1 cellular context compared by ENCODE assay signal in the genomic region with DNA sequence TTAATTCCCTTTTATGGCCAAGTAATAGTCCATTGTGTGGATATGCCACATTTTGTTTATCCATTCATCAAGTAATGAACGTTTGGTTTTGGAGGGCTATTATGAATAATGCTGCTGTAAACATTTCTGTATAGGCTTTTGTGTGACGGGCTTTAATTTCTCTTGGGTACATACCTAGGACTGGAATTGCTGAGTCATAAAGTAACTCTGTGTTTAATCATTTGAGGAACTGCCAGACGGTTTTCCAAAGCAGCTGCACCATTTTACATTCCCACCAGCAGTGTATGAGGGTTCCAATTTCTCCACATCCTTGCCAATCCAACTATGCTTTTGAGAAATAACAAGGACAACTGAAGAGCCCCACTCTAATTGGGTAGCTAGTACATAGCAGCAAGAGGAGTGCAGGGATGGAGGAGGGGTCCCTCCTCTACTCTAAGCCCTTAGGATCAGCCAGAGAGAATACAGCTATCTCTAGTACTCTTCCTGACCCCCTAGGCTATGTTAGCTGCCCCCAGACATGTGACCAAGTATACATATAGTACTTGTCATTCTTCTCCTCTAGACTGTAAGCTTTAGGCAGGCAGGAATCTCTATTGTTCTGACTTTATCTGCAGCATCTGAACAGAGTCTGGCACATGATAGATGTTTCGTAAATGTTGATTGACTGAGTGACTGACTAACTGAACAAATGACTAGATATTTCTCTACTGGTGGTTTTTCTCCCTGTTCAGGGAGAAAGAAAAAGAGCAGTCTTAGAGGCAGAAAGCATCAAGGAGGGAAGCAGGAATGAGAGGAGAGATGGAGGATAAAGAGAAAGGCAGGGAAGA.
TF ChIP-seq lines count a peak whose summit lies in the region.

No MANE protein-coding gene starts in this region.

TF ChIP-seq in K562, 482 proteins besides CTCF, POLR2A, EP300 and RAD21 (continued from another document and continues in another):
- TF ChIP-seq, protein P1, sequence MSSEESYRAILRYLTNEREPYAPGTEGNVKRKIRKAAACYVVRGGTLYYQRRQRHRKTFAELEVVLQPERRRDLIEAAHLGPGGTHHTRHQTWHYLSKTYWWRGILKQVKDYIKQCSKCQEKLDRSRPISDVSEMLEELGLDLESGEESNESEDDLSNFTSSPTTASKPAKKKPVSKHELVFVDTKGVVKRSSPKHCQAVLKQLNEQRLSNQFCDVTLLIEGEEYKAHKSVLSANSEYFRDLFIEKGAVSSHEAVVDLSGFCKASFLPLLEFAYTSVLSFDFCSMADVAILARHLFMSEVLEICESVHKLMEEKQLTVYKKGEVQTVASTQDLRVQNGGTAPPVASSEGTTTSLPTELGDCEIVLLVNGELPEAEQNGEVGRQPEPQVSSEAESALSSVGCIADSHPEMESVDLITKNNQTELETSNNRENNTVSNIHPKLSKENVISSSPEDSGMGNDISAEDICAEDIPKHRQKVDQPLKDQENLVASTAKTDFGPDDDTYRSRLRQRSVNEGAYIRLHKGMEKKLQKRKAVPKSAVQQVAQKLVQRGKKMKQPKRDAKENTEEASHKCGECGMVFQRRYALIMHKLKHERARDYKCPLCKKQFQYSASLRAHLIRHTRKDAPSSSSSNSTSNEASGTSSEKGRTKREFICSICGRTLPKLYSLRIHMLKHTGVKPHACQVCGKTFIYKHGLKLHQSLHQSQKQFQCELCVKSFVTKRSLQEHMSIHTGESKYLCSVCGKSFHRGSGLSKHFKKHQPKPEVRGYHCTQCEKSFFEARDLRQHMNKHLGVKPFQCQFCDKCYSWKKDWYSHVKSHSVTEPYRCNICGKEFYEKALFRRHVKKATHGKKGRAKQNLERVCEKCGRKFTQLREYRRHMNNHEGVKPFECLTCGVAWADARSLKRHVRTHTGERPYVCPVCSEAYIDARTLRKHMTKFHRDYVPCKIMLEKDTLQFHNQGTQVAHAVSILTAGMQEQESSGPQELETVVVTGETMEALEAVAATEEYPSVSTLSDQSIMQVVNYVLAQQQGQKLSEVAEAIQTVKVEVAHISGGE (CRISPR knock-in tag; IDR thresholded peaks at IDR 0.05): peak in 1 of 3 experiments; percentile 56; a peak in 2 of 6 replicates
- TF ChIP-seq SMARCE1 (IDR thresholded peaks at IDR 0.05) (peak; percentile 74), NR4A1 (CRISPR knock-in tag; IDR thresholded peaks at IDR 0.05) (no peak), NR4A1 (tag; IDR thresholded peaks at IDR 0.05) (no peak), ZBTB7A (IDR thresholded peaks at IDR 0.05; ENCODE audit: borderline replicate concordance, control insufficient read depth, low read depth, low read length) (no peak), ZNF140 (CRISPR knock-in tag; IDR thresholded peaks at IDR 0.05) (no peak), ZNF3 (CRISPR knock-in tag; IDR thresholded peaks at IDR 0.05) (peak; percentile 83), OTX1 (CRISPR knock-in tag; IDR thresholded peaks at IDR 0.05) (no peak), CSDE1 (IDR thresholded peaks at IDR 0.05) (no peak), EGR1 (conservative IDR thresholded peaks at IDR 0.05) (no peak), GATA2 (CRISPR knock-in tag; IDR thresholded peaks at IDR 0.05) (peak; percentile 65)
- TF ChIP-seq, protein P2, sequence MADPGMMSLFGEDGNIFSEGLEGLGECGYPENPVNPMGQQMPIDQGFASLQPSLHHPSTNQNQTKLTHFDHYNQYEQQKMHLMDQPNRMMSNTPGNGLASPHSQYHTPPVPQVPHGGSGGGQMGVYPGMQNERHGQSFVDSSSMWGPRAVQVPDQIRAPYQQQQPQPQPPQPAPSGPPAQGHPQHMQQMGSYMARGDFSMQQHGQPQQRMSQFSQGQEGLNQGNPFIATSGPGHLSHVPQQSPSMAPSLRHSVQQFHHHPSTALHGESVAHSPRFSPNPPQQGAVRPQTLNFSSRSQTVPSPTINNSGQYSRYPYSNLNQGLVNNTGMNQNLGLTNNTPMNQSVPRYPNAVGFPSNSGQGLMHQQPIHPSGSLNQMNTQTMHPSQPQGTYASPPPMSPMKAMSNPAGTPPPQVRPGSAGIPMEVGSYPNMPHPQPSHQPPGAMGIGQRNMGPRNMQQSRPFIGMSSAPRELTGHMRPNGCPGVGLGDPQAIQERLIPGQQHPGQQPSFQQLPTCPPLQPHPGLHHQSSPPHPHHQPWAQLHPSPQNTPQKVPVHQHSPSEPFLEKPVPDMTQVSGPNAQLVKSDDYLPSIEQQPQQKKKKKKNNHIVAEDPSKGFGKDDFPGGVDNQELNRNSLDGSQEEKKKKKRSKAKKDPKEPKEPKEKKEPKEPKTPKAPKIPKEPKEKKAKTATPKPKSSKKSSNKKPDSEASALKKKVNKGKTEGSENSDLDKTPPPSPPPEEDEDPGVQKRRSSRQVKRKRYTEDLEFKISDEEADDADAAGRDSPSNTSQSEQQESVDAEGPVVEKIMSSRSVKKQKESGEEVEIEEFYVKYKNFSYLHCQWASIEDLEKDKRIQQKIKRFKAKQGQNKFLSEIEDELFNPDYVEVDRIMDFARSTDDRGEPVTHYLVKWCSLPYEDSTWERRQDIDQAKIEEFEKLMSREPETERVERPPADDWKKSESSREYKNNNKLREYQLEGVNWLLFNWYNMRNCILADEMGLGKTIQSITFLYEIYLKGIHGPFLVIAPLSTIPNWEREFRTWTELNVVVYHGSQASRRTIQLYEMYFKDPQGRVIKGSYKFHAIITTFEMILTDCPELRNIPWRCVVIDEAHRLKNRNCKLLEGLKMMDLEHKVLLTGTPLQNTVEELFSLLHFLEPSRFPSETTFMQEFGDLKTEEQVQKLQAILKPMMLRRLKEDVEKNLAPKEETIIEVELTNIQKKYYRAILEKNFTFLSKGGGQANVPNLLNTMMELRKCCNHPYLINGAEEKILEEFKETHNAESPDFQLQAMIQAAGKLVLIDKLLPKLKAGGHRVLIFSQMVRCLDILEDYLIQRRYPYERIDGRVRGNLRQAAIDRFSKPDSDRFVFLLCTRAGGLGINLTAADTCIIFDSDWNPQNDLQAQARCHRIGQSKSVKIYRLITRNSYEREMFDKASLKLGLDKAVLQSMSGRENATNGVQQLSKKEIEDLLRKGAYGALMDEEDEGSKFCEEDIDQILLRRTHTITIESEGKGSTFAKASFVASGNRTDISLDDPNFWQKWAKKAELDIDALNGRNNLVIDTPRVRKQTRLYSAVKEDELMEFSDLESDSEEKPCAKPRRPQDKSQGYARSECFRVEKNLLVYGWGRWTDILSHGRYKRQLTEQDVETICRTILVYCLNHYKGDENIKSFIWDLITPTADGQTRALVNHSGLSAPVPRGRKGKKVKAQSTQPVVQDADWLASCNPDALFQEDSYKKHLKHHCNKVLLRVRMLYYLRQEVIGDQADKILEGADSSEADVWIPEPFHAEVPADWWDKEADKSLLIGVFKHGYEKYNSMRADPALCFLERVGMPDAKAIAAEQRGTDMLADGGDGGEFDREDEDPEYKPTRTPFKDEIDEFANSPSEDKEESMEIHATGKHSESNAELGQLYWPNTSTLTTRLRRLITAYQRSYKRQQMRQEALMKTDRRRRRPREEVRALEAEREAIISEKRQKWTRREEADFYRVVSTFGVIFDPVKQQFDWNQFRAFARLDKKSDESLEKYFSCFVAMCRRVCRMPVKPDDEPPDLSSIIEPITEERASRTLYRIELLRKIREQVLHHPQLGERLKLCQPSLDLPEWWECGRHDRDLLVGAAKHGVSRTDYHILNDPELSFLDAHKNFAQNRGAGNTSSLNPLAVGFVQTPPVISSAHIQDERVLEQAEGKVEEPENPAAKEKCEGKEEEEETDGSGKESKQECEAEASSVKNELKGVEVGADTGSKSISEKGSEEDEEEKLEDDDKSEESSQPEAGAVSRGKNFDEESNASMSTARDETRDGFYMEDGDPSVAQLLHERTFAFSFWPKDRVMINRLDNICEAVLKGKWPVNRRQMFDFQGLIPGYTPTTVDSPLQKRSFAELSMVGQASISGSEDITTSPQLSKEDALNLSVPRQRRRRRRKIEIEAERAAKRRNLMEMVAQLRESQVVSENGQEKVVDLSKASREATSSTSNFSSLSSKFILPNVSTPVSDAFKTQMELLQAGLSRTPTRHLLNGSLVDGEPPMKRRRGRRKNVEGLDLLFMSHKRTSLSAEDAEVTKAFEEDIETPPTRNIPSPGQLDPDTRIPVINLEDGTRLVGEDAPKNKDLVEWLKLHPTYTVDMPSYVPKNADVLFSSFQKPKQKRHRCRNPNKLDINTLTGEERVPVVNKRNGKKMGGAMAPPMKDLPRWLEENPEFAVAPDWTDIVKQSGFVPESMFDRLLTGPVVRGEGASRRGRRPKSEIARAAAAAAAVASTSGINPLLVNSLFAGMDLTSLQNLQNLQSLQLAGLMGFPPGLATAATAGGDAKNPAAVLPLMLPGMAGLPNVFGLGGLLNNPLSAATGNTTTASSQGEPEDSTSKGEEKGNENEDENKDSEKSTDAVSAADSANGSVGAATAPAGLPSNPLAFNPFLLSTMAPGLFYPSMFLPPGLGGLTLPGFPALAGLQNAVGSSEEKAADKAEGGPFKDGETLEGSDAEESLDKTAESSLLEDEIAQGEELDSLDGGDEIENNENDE (IDR thresholded peaks at IDR 0.05; ENCODE audit: low read depth, low read length): no peak
- TF ChIP-seq, protein P3, sequence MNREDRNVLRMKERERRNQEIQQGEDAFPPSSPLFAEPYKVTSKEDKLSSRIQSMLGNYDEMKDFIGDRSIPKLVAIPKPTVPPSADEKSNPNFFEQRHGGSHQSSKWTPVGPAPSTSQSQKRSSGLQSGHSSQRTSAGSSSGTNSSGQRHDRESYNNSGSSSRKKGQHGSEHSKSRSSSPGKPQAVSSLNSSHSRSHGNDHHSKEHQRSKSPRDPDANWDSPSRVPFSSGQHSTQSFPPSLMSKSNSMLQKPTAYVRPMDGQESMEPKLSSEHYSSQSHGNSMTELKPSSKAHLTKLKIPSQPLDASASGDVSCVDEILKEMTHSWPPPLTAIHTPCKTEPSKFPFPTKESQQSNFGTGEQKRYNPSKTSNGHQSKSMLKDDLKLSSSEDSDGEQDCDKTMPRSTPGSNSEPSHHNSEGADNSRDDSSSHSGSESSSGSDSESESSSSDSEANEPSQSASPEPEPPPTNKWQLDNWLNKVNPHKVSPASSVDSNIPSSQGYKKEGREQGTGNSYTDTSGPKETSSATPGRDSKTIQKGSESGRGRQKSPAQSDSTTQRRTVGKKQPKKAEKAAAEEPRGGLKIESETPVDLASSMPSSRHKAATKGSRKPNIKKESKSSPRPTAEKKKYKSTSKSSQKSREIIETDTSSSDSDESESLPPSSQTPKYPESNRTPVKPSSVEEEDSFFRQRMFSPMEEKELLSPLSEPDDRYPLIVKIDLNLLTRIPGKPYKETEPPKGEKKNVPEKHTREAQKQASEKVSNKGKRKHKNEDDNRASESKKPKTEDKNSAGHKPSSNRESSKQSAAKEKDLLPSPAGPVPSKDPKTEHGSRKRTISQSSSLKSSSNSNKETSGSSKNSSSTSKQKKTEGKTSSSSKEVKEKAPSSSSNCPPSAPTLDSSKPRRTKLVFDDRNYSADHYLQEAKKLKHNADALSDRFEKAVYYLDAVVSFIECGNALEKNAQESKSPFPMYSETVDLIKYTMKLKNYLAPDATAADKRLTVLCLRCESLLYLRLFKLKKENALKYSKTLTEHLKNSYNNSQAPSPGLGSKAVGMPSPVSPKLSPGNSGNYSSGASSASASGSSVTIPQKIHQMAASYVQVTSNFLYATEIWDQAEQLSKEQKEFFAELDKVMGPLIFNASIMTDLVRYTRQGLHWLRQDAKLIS (CRISPR knock-in tag; IDR thresholded peaks at IDR 0.05): no peak
- TF ChIP-seq, protein P4, sequence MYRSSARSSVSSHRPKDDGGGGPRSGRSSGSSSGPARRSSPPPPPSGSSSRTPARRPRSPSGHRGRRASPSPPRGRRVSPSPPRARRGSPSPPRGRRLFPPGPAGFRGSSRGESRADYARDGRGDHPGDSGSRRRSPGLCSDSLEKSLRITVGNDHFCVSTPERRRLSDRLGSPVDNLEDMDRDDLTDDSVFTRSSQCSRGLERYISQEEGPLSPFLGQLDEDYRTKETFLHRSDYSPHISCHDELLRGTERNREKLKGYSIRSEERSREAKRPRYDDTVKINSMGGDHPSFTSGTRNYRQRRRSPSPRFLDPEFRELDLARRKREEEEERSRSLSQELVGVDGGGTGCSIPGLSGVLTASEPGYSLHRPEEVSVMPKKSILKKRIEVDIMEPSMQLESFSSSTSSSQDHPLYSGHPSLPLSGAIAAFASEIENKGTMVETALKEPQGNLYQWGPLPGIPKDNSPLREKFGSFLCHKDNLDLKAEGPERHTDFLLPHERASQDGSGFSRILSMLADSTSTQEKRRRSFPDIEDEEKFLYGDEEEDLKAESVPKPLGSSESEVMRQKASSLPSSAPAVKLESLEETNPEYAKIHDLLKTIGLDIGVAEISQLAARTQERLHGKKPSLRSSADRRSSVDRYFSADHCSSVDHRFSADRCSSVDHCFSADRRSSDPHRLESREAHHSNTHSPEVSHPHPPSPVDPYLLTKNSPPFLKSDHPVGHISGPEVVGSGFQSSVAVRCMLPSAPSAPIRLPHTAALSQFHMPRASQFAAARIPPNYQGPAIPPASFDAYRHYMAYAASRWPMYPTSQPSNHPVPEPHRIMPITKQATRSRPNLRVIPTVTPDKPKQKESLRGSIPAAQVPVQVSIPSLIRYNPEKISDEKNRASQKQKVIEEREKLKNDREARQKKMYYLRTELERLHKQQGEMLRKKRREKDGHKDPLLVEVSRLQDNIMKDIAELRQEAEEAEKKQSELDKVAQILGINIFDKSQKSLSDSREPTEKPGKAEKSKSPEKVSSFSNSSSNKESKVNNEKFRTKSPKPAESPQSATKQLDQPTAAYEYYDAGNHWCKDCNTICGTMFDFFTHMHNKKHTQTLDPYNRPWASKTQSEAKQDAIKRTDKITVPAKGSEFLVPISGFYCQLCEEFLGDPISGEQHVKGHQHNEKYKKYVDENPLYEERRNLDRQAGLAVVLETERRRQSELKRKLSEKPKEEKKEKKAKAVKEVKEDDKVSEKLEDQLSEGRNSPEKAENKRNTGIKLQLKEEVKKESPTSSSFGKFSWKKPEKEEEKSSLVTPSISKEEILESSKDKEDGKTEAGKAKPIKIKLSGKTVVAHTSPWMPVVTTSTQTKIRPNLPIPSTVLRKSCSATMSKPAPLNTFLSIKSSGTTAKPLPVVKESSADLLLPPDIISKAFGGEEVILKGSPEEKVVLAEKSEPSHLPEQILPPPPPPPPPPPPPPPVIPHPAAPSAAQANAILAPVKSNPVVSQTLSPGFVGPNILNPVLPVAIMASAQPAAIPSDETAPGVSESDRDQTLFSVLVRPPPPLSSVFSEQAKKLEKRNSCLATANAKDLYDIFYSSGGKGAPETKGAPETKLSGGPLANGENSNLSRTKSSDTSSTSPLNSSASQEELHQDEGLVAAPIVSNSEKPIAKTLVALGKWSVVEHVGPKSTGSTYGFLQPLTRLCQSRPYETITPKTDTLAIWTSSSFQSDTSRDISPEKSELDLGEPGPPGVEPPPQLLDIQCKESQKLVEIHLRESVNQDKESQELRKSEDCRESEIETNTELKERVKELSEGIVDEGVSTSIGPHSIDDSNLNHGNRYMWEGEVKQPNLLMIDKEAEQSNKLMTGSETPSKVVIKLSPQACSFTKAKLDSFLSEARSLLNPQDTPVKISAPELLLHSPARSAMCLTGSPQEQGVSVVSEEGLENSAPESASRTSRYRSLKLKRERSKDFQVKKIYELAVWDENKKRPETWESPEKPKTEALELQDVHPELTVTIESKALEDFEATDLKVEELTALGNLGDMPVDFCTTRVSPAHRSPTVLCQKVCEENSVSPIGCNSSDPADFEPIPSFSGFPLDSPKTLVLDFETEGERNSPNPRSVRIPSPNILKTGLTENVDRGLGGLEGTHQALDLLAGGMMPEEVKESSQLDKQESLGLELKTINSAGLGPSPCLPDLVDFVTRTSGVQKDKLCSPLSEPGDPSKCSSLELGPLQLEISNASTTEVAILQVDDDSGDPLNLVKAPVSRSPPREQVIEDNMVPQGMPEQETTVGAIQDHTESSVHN (IDR thresholded peaks at IDR 0.05; ENCODE audit: borderline replicate concordance in 1 of 2, low read depth in 1 of 2): no peak
- TF ChIP-seq, protein P5, sequence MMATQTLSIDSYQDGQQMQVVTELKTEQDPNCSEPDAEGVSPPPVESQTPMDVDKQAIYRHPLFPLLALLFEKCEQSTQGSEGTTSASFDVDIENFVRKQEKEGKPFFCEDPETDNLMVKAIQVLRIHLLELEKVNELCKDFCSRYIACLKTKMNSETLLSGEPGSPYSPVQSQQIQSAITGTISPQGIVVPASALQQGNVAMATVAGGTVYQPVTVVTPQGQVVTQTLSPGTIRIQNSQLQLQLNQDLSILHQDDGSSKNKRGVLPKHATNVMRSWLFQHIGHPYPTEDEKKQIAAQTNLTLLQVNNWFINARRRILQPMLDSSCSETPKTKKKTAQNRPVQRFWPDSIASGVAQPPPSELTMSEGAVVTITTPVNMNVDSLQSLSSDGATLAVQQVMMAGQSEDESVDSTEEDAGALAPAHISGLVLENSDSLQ (IDR thresholded peaks at IDR 0.05): peak; percentile 75
